1 cellular context compared by ENCODE assay signal in genomic region chr20:17519606-17520285, GRCh38.
TF ChIP-seq lines count a peak whose summit lies in the region.

No MANE protein-coding gene starts in this region.

TF ChIP-seq in WTC11, 78 proteins besides CTCF, POLR2A, EP300 and RAD21 (continued from another document):
- no peak for TF ChIP-seq USF2 (CRISPR knock-in tag; IDR thresholded peaks at IDR 0.05)
TF ChIP-seq in WTC11: peak in this region for 1.
